Comparison of ENCODE assay signal across 16 cellular contexts in genomic region chrX:20217906-20218305, GRCh38. TPM values are rescaled to one million over a fixed set of nuclear protein-coding genes. Genes with fewer than 3 reads are reported as not detected.
DNase-seq lines count a peak whose midpoint lies in the region; ATAC-seq, FAIRE-seq and TF ChIP-seq lines count a peak whose summit lies in the region.
"Had no signal": no experiment of that assay in that cellular context is flagged by ENCODE, and none has a peak within 500 bp of the region (broad histone marks: within the 10 kb centered on the region; RNA-seq: fewer than 3 reads in every experiment).

No MANE protein-coding gene starts in this region.

- H3K4me1 Mint-ChIP-seq in stimulated activated naive B cell treated with anti-CD40 and anti-IgM and Interleukin-4, amounts not matched to agents 10 μg/mL and 1 μg/mL and 100 μg/mL, for 72 hours, result peaks cover 7 to 31% of the 10 kb centered on the region in 2 donors

- DNase-seq in heart right ventricle (no peak), left cardiac atrium (no peak), HepG2 (ENCODE audit: low spot score) (no peak), spleen (no peak), GM19239 (ENCODE audit: insufficient read length, low spot score) (no peak)
- no peak for DNase-seq in stimulated activated naive B cell treated with anti-CD40 and anti-IgM and Interleukin-4, amounts not matched to agents 10 μg/mL and 1 μg/mL and 100 μg/mL, for 72 hours
- DNase-seq: activated CD4-positive, CD25-positive, alpha-beta regulatory T cell treated with anti-CD3 and anti-CD28 coated beads, Interleukin-2, amount 50 U/mL, for 72 hours; activated CD8-positive, alpha-beta memory T cell treated with anti-CD3 and anti-CD28 coated beads, Interleukin-2, amount 10 ng/mL, durations not matched to agents 7 days and 5 days; MG63; stimulated activated CD4-positive, alpha-beta T cell treated with anti-CD3 and anti-CD28 coated beads, Interleukin-2, amount 100 ng/mL, for 24 hours; stomach; uterus had no signal

- intact Hi-C loops in heart right ventricle (cut with DNase I), result loop anchor here in 2 of 10 donors (5.0 kb wide), 1 partner anchor 49 kb away; the partner anchor contains the start of gene RPS6KA3 (in 2 of the 2)
- intact Hi-C loops in left cardiac atrium (cut with DNase I), result no loop called here
- intact Hi-C loops in HepG2 (cut with micrococcal nuclease; ENCODE audit: unreplicated experiment), result no loop called here
- intact Hi-C loops in spleen (cut with DNase I; ENCODE audit: low total_unique reads), result no loop called here

- TF ChIP-seq CTCF in heart right ventricle (IDR thresholded peaks at IDR 0.05) (no peak), HepG2 (CRISPR knock-in tag; IDR thresholded peaks at IDR 0.05) (no peak), spleen (IDR thresholded peaks at IDR 0.05 in 8 of 11, conservative IDR thresholded peaks at IDR 0.05 in 3 of 11) (no peak)

- BruUV-seq in HepG2 (replicated peaks; lab: Mats Ljungman, UMichigan), result no TSS peak

- no peak overlapping the region for H3K27ac Mint-ChIP-seq in stimulated activated naive B cell treated with anti-CD40 and anti-IgM and Interleukin-4, amounts not matched to agents 10 μg/mL and 1 μg/mL and 100 μg/mL, for 72 hours
- H3K27ac Mint-ChIP-seq: activated CD8-positive, alpha-beta memory T cell treated with anti-CD3 and anti-CD28 coated beads, Interleukin-2, amount 10 ng/mL, durations not matched to agents 7 days and 5 days; activated T-helper 2 cell treated with anti-CD3 and anti-CD28 coated beads, Interferon-gamma antibody, Interleukin-2, Interleukin-4, amounts not matched to agents 10 μg/mL and 5 μg/mL and 100 μg/mL, durations not matched to agents 14 hours and 24 hours and 36 hours; dendritic cell treated with granulocyte-macrophage colony-stimulating factor and Interleukin-4, amounts not matched to agents 40 ng/mL and 50 ng/mL, for 4 days had no signal

- H4K20me1 ChIP-seq in HepG2 (ENCODE audit: insufficient read depth, low read length), result peaks cover 29% of the 10 kb centered on the region; the same call in 1 of the 2 replicates

- peaks cover 81% of the 10 kb centered on the region for H3K79me2 ChIP-seq in HepG2 (ENCODE audit: insufficient read depth, low read length)

- no peak for TF ChIP-seq POLR2A in HepG2 (IDR thresholded peaks at IDR 0.05; ENCODE audit: insufficient read depth in 1 of 2, low read depth in 2 of 2, low read length in 2 of 2)
- TF ChIP-seq POLR2A in spleen (IDR thresholded peaks at IDR 0.05), result no peak

- no peaks in the 10 kb centered on the region for H3K9me3 ChIP-seq in heart right ventricle
- no peaks in the 10 kb centered on the region for H3K9me3 ChIP-seq in HepG2 (ENCODE audit: low read length)
- no peaks in the 10 kb centered on the region for H3K9me3 ChIP-seq in spleen
- H3K9me3 ChIP-seq: MG63, stomach, uterus had no signal

- H3K36me3 Mint-ChIP-seq in stimulated activated naive B cell treated with anti-CD40 and anti-IgM and Interleukin-4, amounts not matched to agents 10 μg/mL and 1 μg/mL and 100 μg/mL, for 72 hours, result peaks cover 18 to 19% of the 10 kb centered on the region in 2 donors

- POLR2A ChIA-PET in HepG2 (lab: Yijun Ruan, JAX), result no interaction called here

- WGBS in heart right ventricle, 2 donors, result 47 to 48% methylated on average over 2 of the region's 2 CpGs
- 77% methylated on average over 2 of the region's 2 CpGs for WGBS in HepG2 (ENCODE audit: low lambda C conversion rate)
- WGBS in spleen, 5 donors, result 50 to 86% (median 63%) methylated on average over 2 of the region's 2 CpGs

- H3K36me3 ChIP-seq in heart right ventricle (no peaks in the 10 kb centered on the region), HepG2 (replicated peaks in 1 of 2; ENCODE audit: control insufficient read depth in 1 of 2, insufficient read depth in 2 of 2, low read length in 2 of 2) (0 out of 5 replicates have a peak, but pooled peaks cover 0 to 10% of the 10 kb centered on the region in 2 experiments), spleen (no peaks in the 10 kb centered on the region)
- H3K36me3 ChIP-seq: MG63, stomach, uterus had no signal

- no peak for FAIRE-seq in HepG2 (lab: Jason Lieb, UNC)
- FAIRE-seq in GM19239 (lab: Jason Lieb, UNC), result no peak

- H3K9ac ChIP-seq in HepG2 (ENCODE audit: insufficient read depth, low read depth, low read length), result no peak overlapping the region

- in situ Hi-C loops in HepG2 (cut with HindIII; ENCODE audit: extremely low pct_ligation_motif_present, low pct_unique_long_range_greater_than_20kb), result no loop called here

- no peak overlapping the region for H2AFZ ChIP-seq in HepG2 (ENCODE audit: low read length)

- peaks cover 0 to 8% of the 10 kb centered on the region in 2 donors for H3K27me3 Mint-ChIP-seq in stimulated activated naive B cell treated with anti-CD40 and anti-IgM and Interleukin-4, amounts not matched to agents 10 μg/mL and 1 μg/mL and 100 μg/mL, for 72 hours
- H3K27me3 Mint-ChIP-seq: activated CD8-positive, alpha-beta memory T cell treated with anti-CD3 and anti-CD28 coated beads, Interleukin-2, amount 10 ng/mL, durations not matched to agents 7 days and 5 days; dendritic cell treated with granulocyte-macrophage colony-stimulating factor and Interleukin-4, amounts not matched to agents 40 ng/mL and 50 ng/mL, for 4 days had no signal

- H3K4me2 ChIP-seq in HepG2 (ENCODE audit: low read depth, low read length), result no peak overlapping the region

- peaks cover 0 to 48% (median 0%) of the 10 kb centered on the region in 7 donors for H3K27me3 ChIP-seq in heart right ventricle
- H3K27me3 ChIP-seq in HepG2 (ENCODE audit: control insufficient read depth in 1 of 2, insufficient read depth in 2 of 2, low read length in 2 of 2), result no peaks in the 10 kb centered on the region
- peaks cover 0 to 7% (median 0%) of the 10 kb centered on the region in 7 donors for H3K27me3 ChIP-seq in spleen (replicated peaks in 1 of 7)
- H3K27me3 ChIP-seq: MG63, stomach, uterus had no signal

- H3K9me3 Mint-ChIP-seq in stimulated activated naive B cell treated with anti-CD40 and anti-IgM and Interleukin-4, amounts not matched to agents 10 μg/mL and 1 μg/mL and 100 μg/mL, for 72 hours, result peaks cover 0 to 2% of the 10 kb centered on the region in 2 donors
- H3K9me3 Mint-ChIP-seq: activated T-helper 2 cell treated with anti-CD3 and anti-CD28 coated beads, Interferon-gamma antibody, Interleukin-2, Interleukin-4, amounts not matched to agents 10 μg/mL and 5 μg/mL and 100 μg/mL, durations not matched to agents 14 hours and 24 hours and 36 hours; dendritic cell treated with granulocyte-macrophage colony-stimulating factor and Interleukin-4, amounts not matched to agents 40 ng/mL and 50 ng/mL, for 4 days had no signal

- no peak for TF ChIP-seq RAD21 in HepG2 (CRISPR knock-in tag; IDR thresholded peaks at IDR 0.05)

- TF ChIP-seq EP300 in HepG2 (IDR thresholded peaks at IDR 0.05; ENCODE audit: low read depth in 2 of 2, low read length in 2 of 2), result no peak
- no peak for TF ChIP-seq EP300 in HepG2 (CRISPR knock-in tag; IDR thresholded peaks at IDR 0.05; ENCODE audit: borderline replicate concordance)

- peaks cover 0 to 43% (median 19%) of the 10 kb centered on the region in 9 donors for H3K4me1 ChIP-seq in heart right ventricle
- H3K4me1 ChIP-seq in HepG2 (ENCODE audit: insufficient read depth, low read length), result peaks cover 96% of the 10 kb centered on the region
- H3K4me1 ChIP-seq in spleen, result peaks cover 0 to 33% (median 15%) of the 10 kb centered on the region in 6 donors
- H3K4me1 ChIP-seq: uterus had no signal

- no peak overlapping the region for H3K4me3 Mint-ChIP-seq in stimulated activated naive B cell treated with anti-CD40 and anti-IgM and Interleukin-4, amounts not matched to agents 10 μg/mL and 1 μg/mL and 100 μg/mL, for 72 hours
- H3K4me3 Mint-ChIP-seq: activated CD8-positive, alpha-beta memory T cell treated with anti-CD3 and anti-CD28 coated beads, Interleukin-2, amount 10 ng/mL, durations not matched to agents 7 days and 5 days; dendritic cell treated with granulocyte-macrophage colony-stimulating factor and Interleukin-4, amounts not matched to agents 40 ng/mL and 50 ng/mL, for 4 days had no signal

- H3K4me3 ChIP-seq in heart right ventricle, result peak overlapping the region; percentile 14 to 52 (median 38)
- H3K4me3 ChIP-seq in HepG2 (replicated peaks in 1 of 3; ENCODE audit: insufficient read depth in 1 of 3, low read depth in 2 of 3, low read length in 3 of 3), result no peak overlapping the region
- peak overlapping the region in 3 of 8 donors; percentile 9 to 37 (median 23) for H3K4me3 ChIP-seq in spleen
- H3K4me3 ChIP-seq: MG63, stomach, uterus had no signal

- CTCF ChIA-PET in HepG2 (lab: Yijun Ruan, JAX; ENCODE audit: low intra/inter-chr PET ratio, low total read pairs), result no interaction called here

- ATAC-seq in heart right ventricle (no peak), left cardiac atrium (no peak), SK-N-SH treated with all-trans-retinoic acid at 6 μM for 48 hours (no peak), HepG2 (no peak), GM21526 (IDR thresholded peaks at IDR 0.05; ENCODE audit: low FRiP score, unreplicated experiment) (no peak)
- ATAC-seq in stimulated activated naive B cell treated with anti-CD40 and anti-IgM and Interleukin-4, amounts not matched to agents 10 μg/mL and 1 μg/mL and 100 μg/mL, for 72 hours (replicated peaks), result no peak
- ATAC-seq: activated CD8-positive, alpha-beta memory T cell treated with anti-CD3 and anti-CD28 coated beads, Interleukin-2, amount 10 ng/mL, durations not matched to agents 7 days and 5 days had no signal

- peak overlapping the region; percentile 18 to 83 (median 52) for H3K27ac ChIP-seq in heart right ventricle
- peak overlapping the region; percentile 55 for H3K27ac ChIP-seq in HepG2 (ENCODE audit: extremely low read length, insufficient read depth, low read length)
- peak overlapping the region in 7 of 8 donors; percentile 11 to 60 (median 41) for H3K27ac ChIP-seq in spleen

RNA-seq across cellular contexts. Expression of gene RPS6KA3, which starts 48.8 kb away (rescaled TPM):
- 10 to 100 TPM; 22.4 to 42.5 (median 35.1) TPM for total RNA-seq in heart right ventricle
- 10 to 100 TPM in 1 of 2 donors, 1 to 10 TPM in 1; 6.7 to 14.8 TPM for polyA plus RNA-seq in heart right ventricle
- total RNA-seq in left cardiac atrium, result 10 to 100 TPM; 31.0 to 36.3 TPM
- 357 and 581 TPM in 2 replicates for total RNA-seq in HepG2 (2016; rRNA removed; fragmentation: Illumina TruSeq; extraction: Trizol)
- 39.1 and 45.2 TPM in 2 replicates for total RNA-seq in HepG2 (2016; cell fraction: cytosol; rRNA removed; fragmentation: Illumina TruSeq; extraction: Trizol; ENCODE audit: low read depth)
- 349 and 590 TPM in 2 replicates for total RNA-seq in HepG2 (2016; cell fraction: insoluble cytoplasmic fraction; rRNA removed; fragmentation: Illumina TruSeq; extraction: Trizol)
- total RNA-seq in HepG2 (2016; cell fraction: membrane; rRNA removed; fragmentation: Illumina TruSeq; extraction: Trizol), result 147 and 153 TPM in 2 replicates
- 192 and 216 TPM in 2 replicates for total RNA-seq in HepG2 (2016; cell fraction: nucleus; rRNA removed; fragmentation: Illumina TruSeq; extraction: Trizol)
- 227 and 314 TPM in 2 replicates for polyA plus RNA-seq in HepG2 (2011; rRNA removed)
- 147 and 185 TPM in 2 replicates for polyA plus RNA-seq in HepG2 (2011; cell fraction: cytosol; rRNA removed)
- polyA plus RNA-seq in HepG2 (2011; cell fraction: nucleus; rRNA removed), result 92.7 and 110 TPM in 2 replicates
- polyA plus RNA-seq in HepG2 (2012), result 161 and 256 TPM in 2 replicates
- polyA plus RNA-seq in HepG2 (2016; cell fraction: cytosol; fragmentation: Illumina TruSeq; extraction: Trizol; ENCODE audit: low read depth), result 11.1 and 12.4 TPM in 2 replicates
- polyA plus RNA-seq in HepG2 (2016; cell fraction: insoluble cytoplasmic fraction; fragmentation: Illumina TruSeq; extraction: Trizol; ENCODE audit: low read depth), result 353 and 377 TPM in 2 replicates
- polyA plus RNA-seq in HepG2 (2016; cell fraction: membrane; fragmentation: Illumina TruSeq; extraction: Trizol; ENCODE audit: low read depth), result 48.9 and 49.3 TPM in 2 replicates
- 170 and 191 TPM in 2 replicates for polyA plus RNA-seq in HepG2 (2016; cell fraction: nucleus; fragmentation: Illumina TruSeq; extraction: Trizol; ENCODE audit: insufficient read depth, low read depth)
- 81.9 and 319 TPM in 2 replicates for polyA minus RNA-seq in HepG2 (2011; rRNA and poly(A)+ RNA removed; ENCODE audit: low replicate concordance)
- polyA minus RNA-seq in HepG2 (2011; cell fraction: cytosol; rRNA and poly(A)+ RNA removed), result 374 and 443 TPM in 2 replicates
- polyA minus RNA-seq in HepG2 (2011; cell fraction: nucleus; rRNA and poly(A)+ RNA removed), result 200 and 259 TPM in 2 replicates
- 10 to 100 TPM; 55.9 to 85.9 (median 69.9) TPM for total RNA-seq in spleen
- polyA plus RNA-seq in spleen, result 10 to 100 TPM in 2 of 3 donors, 1 to 10 TPM in 1; 8.4 to 13.8 (median 10.4) TPM

Comparison
In these comparisons a context has a peak if more than half of its experiments do, and no peak if none do; other contexts are left out.
1. H3K4me3 ChIP-seq: peak in heart right ventricle (10 of 10); none in HepG2 (0 of 3).
2. Peak in every context shown above with its lines, with median percentiles within 50 percentile points of each other: H3K27ac ChIP-seq.